Comparison of ENCODE assay signal across 24 cellular contexts in genomic region chr20:49471397-49471796, GRCh38. TPM values are rescaled to one million over a fixed set of nuclear protein-coding genes. Genes with fewer than 3 reads are reported as not detected.
"Had no signal": no experiment of that assay in that cellular context is flagged by ENCODE, and none has a peak within 500 bp of the region (broad histone marks: within the 10 kb centered on the region; RNA-seq: fewer than 3 reads in every experiment).

No MANE protein-coding gene starts in this region.

- ATAC-seq: activated naive CD4-positive, alpha-beta T cell treated with anti-CD3 and anti-CD28 coated beads, Interleukin-2, amount 50 U/mL, for 72 hours; activated naive CD8-positive, alpha-beta T cell treated with anti-CD3 and anti-CD28 coated beads, Interleukin-2, amount 50 U/mL, for 24 hours; activated T-cell treated with anti-CD3 and anti-CD28 coated beads, Interleukin-2, amount 50 U/mL, for 4 hours; body of pancreas; T-helper 17 cell had no signal

- DNase-seq: activated CD4-positive, alpha-beta memory T cell treated with anti-CD3 and anti-CD28 coated beads for 36 hours; activated CD4-positive, alpha-beta T cell treated with anti-CD3 and anti-CD28 coated beads, Interleukin-2, amount 10 ng/mL, durations not matched to agents 7 days and 5 days; activated CD4-positive, CD25-positive, alpha-beta regulatory T cell; activated CD8-positive, alpha-beta memory T cell treated with anti-CD3 and anti-CD28 coated beads for 24 hours; activated effector memory CD4-positive, alpha-beta T cell treated with anti-CD3 and anti-CD28 coated beads, Interleukin-2, amount 50 U/mL, for 16 hours; activated naive CD4-positive, alpha-beta T cell treated with Interleukin-2 at 50 U/mL for 16 hours; activated naive CD8-positive, alpha-beta T cell treated with anti-CD3 and anti-CD28 coated beads, Interleukin-2, amount 50 U/mL, for 24 hours; activated T-cell treated with anti-CD3 and anti-CD28 coated beads, Interleukin-2, amount 50 U/mL, for 4 hours; amniotic stem cell; body of pancreas; Kasumi-1; KBM-7; NCI-H1105 treated with DMSO at 0.1 percent for 48 hours; NCI-H1436 treated with DMSO at 0.1 percent for 48 hours; NCI-H1930; NCI-H510A treated with DMSO at 0.1 percent for 48 hours; NCI-H748 treated with DMSO at 0.1 percent for 48 hours; NK-92 treated with Interleukin-12 subunit alpha and Interleukin-12 subunit beta, amount 100 ng/mL, for 24 hours; Peyer's patch; SHP77; T-helper 17 cell; T-helper 9 cell had no signal

RNA-seq across cellular contexts. Expression of gene KCNB1, which starts 11.1 kb away (rescaled TPM):
- total RNA-seq: activated CD4-positive, alpha-beta memory T cell treated with anti-CD3 and anti-CD28 coated beads for 36 hours; activated naive CD4-positive, alpha-beta T cell treated with anti-CD3 and anti-CD28 coated beads, Interleukin-2, amount 50 U/mL, for 72 hours; ascending aorta had no signal
